1 cellular context compared by ENCODE assay signal in the genomic region with DNA sequence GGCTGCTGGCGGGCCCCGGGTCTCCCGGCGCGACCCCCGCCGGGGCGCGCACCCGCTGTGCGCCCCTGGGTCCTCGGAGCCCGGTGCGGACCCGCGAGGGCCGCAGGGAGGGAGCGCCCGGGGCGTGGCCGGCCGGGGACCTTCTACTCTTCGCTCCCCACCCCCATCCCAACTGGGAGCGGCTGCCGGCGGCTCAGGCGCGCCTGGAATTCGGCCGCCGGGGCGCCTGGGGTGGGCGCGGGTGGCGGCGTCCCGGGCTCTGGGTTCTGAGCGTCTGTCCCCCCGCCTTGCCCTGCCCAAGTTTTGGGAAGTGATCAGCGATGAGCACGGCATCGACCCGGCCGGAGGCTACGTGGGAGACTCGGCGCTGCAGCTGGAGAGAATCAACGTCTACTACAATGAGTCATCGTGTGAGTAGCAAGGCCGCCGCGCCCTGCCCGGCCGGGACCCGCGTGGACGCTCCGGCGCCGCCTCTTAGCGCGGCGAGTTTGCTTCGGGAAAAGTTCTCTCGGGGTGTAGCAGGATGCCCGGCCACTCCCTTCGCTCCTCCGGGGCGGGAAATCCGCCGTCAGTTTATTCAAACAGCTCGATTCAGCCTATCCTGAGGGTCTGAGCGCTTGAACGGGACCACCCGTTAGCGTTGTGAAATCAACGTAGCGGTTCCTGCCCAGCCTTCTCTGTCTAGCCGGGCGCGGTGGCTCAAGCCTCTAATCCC.
TF ChIP-seq lines count a peak whose summit lies in the region.

No MANE protein-coding gene starts in this region.

TF ChIP-seq in K562, 482 proteins besides CTCF, POLR2A, EP300 and RAD21 (continued from another document and continues in another):
- TF ChIP-seq RBM14 (IDR thresholded peaks at IDR 0.05; ENCODE audit: borderline replicate concordance, insufficient read depth, low read depth, low read length) (no peak), FOXA3 (CRISPR knock-in tag; conservative IDR thresholded peaks at IDR 0.05 in 1 of 2, IDR thresholded peaks at IDR 0.05 in 1 of 2) (no peak), ETV6 (IDR thresholded peaks at IDR 0.05; ENCODE audit: borderline replicate concordance in 1 of 2, low read depth in 2 of 2, low read length in 1 of 2) (no peak), ETV6 (CRISPR knock-in tag; IDR thresholded peaks at IDR 0.05; ENCODE audit: borderline replicate concordance) (no peak; the same call in 1 of the 2 replicates), NR3C1 (CRISPR knock-in tag; IDR thresholded peaks at IDR 0.05) (no peak; the same call in 1 of the 2 replicates), BMI1 (IDR thresholded peaks at IDR 0.05; ENCODE audit: low read length) (no peak), MIER1 (IDR thresholded peaks at IDR 0.05; ENCODE audit: low read depth) (no peak), NEUROD1 (IDR thresholded peaks at IDR 0.05; ENCODE audit: borderline replicate concordance, low read depth, low read length, partially characterized antibody) (no peak), GABPB1 (CRISPR knock-in tag; IDR thresholded peaks at IDR 0.05) (peak; percentile 21; the same call in 1 of the 2 replicates), BRD4 (IDR thresholded peaks at IDR 0.05) (peak; percentile 66; the same call in 1 of the 2 replicates), MAZ (CRISPR knock-in tag; conservative IDR thresholded peaks at IDR 0.05 in 1 of 2, IDR thresholded peaks at IDR 0.05 in 1 of 2) (peak; percentile 60 to 63), ZNF143 (CRISPR knock-in tag; IDR thresholded peaks at IDR 0.05) (no peak), HNRNPUL1 (IDR thresholded peaks at IDR 0.05; ENCODE audit: low read length) (no peak), SRF (CRISPR knock-in tag; IDR thresholded peaks at IDR 0.05) (no peak), KDM4B (IDR thresholded peaks at IDR 0.05; ENCODE audit: borderline replicate concordance in 2 of 2, low read depth in 1 of 2) (no peak), ZC3H8 (IDR thresholded peaks at IDR 0.05) (no peak), TEAD2 (tag; IDR thresholded peaks at IDR 0.05) (no peak), XRCC4 (IDR thresholded peaks at IDR 0.05; ENCODE audit: extremely low read depth, insufficient read depth, insufficient read length) (no peak), TSHZ1 (CRISPR knock-in tag; IDR thresholded peaks at IDR 0.05) (no peak), BRF1 (IDR thresholded peaks at IDR 0.05; ENCODE audit: borderline replicate concordance, extremely low read depth, insufficient read length) (no peak), CHD4 (IDR thresholded peaks at IDR 0.05; ENCODE audit: insufficient read depth, insufficient replicate concordance, low read depth, low read length, poor library complexity, severe bottlenecking) (no peak), KAT7 (CRISPR knock-in tag; IDR thresholded peaks at IDR 0.05; ENCODE audit: borderline replicate concordance) (no peak), ZNF239 (CRISPR knock-in tag; IDR thresholded peaks at IDR 0.05) (no peak), SAP30 (IDR thresholded peaks at IDR 0.05; ENCODE audit: borderline replicate concordance, insufficient read depth, low read depth, low read length, poor library complexity, severe bottlenecking) (peak; percentile 39), ZNF408 (CRISPR knock-in tag; IDR thresholded peaks at IDR 0.05; ENCODE audit: low read depth) (no peak), MLX (CRISPR knock-in tag; conservative IDR thresholded peaks at IDR 0.05) (no peak), MEF2A (IDR thresholded peaks at IDR 0.05; ENCODE audit: control insufficient read depth, low read depth, low read length) (no peak), FIP1L1 (IDR thresholded peaks at IDR 0.05; ENCODE audit: low read depth, low read length, poor library complexity, severe bottlenecking) (peak; percentile 49), SAFB2 (IDR thresholded peaks at IDR 0.05; ENCODE audit: borderline replicate concordance, low read depth, low read length, severe bottlenecking) (no peak), YBX1 (IDR thresholded peaks at IDR 0.05) (no peak), ZNF584 (CRISPR knock-in tag; IDR thresholded peaks at IDR 0.05; ENCODE audit: low read depth) (no peak), TBP (optimal IDR thresholded peaks at IDR 0.05; ENCODE audit: low read depth, low read length) (peak; percentile 53), ZZZ3 (IDR thresholded peaks at IDR 0.05) (no peak), ATF7 (IDR thresholded peaks at IDR 0.05) (peak; percentile 75), ZNF740 (CRISPR knock-in tag; IDR thresholded peaks at IDR 0.05) (peak; percentile 18; the same call in 1 of the 2 replicates), ZNF740 (tag; IDR thresholded peaks at IDR 0.05) (no peak), GABPB2 (CRISPR knock-in tag; conservative IDR thresholded peaks at IDR 0.05) (no peak), LARP7 (IDR thresholded peaks at IDR 0.05) (no peak), MXD1 (CRISPR knock-in tag; IDR thresholded peaks at IDR 0.05; ENCODE audit: borderline replicate concordance, poor library complexity, severe bottlenecking) (no peak), ATF4 (CRISPR knock-in tag; IDR thresholded peaks at IDR 0.05) (no peak), ZNF444 (CRISPR knock-in tag; IDR thresholded peaks at IDR 0.05) (no peak), UBTF (IDR thresholded peaks at IDR 0.05; ENCODE audit: borderline replicate concordance in 1 of 2, low read depth in 2 of 2, low read length in 2 of 2) (peak; percentile 65 to 91; a peak in 2 of 4 replicates), ZNF174 (CRISPR knock-in tag; IDR thresholded peaks at IDR 0.05) (no peak), ZNF518B (CRISPR knock-in tag; IDR thresholded peaks at IDR 0.05) (no peak)
- TF ChIP-seq, protein P1, sequence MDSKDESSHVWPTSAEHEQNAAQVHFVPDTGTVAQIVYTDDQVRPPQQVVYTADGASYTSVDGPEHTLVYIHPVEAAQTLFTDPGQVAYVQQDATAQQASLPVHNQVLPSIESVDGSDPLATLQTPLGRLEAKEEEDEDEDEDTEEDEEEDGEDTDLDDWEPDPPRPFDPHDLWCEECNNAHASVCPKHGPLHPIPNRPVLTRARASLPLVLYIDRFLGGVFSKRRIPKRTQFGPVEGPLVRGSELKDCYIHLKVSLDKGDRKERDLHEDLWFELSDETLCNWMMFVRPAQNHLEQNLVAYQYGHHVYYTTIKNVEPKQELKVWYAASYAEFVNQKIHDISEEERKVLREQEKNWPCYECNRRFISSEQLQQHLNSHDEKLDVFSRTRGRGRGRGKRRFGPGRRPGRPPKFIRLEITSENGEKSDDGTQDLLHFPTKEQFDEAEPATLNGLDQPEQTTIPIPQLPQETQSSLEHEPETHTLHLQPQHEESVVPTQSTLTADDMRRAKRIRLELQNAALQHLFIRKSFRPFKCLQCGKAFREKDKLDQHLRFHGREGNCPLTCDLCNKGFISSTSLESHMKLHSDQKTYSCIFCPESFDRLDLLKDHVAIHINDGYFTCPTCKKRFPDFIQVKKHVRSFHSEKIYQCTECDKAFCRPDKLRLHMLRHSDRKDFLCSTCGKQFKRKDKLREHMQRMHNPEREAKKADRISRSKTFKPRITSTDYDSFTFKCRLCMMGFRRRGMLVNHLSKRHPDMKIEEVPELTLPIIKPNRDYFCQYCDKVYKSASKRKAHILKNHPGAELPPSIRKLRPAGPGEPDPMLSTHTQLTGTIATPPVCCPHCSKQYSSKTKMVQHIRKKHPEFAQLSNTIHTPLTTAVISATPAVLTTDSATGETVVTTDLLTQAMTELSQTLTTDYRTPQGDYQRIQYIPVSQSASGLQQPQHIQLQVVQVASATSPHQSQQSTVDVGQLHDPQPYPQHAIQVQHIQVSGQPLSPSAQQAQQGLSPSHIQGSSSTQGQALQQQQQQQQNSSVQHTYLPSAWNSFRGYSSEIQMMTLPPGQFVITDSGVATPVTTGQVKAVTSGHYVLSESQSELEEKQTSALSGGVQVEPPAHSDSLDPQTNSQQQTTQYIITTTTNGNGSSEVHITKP (IDR thresholded peaks at IDR 0.05; ENCODE audit: partially characterized antibody): no peak
